Comparison of ENCODE assay signal across 7 cellular contexts in the genomic region with DNA sequence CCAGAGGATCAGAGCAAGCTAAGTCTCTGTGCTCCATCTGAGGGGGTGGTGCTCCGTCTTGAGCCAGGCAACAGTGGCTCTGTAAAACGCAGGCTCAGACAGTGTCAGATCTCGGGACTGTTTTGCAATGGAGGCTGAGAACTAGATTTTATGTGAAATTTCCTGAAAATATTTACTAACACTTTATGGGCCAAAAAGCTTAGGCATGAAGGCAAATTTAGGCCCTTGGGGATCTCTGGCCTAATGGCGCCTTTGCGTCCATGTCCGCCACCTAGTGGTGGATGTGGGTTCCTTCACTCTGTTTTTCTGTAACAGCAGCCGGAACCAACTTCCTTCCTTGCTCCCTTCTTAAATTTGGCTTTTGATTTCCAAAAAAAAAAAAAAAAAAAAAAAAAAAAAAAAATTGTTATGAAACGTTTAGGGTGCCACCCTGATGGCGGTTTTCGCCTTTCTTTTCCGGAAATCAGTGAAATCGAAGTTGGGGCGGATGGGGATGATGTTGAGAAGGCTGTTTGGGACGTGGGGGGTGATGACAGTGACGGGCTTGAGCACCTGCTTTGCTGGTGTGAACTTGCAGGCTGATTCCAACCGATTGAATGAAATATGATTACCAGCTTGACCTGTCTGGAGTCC. TPM values are rescaled to one million over a fixed set of nuclear protein-coding genes. Genes with fewer than 3 reads are reported as not detected.
DNase-seq lines count a peak whose midpoint lies in the region; ATAC-seq and TF ChIP-seq lines count a peak whose summit lies in the region.

No MANE protein-coding gene starts in this region.

- H3K4me1 ChIP-seq in upper lobe of left lung: peaks cover 0 to 7% (median 0%) of the 10 kb centered on the region in 4 donors

- no peak overlapping the region for H3K27ac Mint-ChIP-seq in activated CD4-positive, alpha-beta T cell treated with anti-CD3 and anti-CD28 coated beads, Interleukin-2, amount 10 ng/mL, durations not matched to agents 24 days and 14 days
- peak overlapping the region in 8 of 10 donors; percentile 40 to 82 (median 60) for H3K27ac Mint-ChIP-seq in naive thymus-derived CD8-positive, alpha-beta T cell

- TF ChIP-seq EP300 in upper lobe of left lung (IDR thresholded peaks at IDR 0.05): no peak

- H3K27me3 Mint-ChIP-seq in activated CD4-positive, alpha-beta T cell treated with anti-CD3 and anti-CD28 coated beads, Interleukin-2, amount 10 ng/mL, durations not matched to agents 24 days and 14 days: peaks cover 4% of the 10 kb centered on the region
- H3K27me3 Mint-ChIP-seq in naive thymus-derived CD8-positive, alpha-beta T cell: peaks cover 2 to 11% (median 5%) of the 10 kb centered on the region in 5 donors

- H3K36me3 Mint-ChIP-seq in activated CD4-positive, alpha-beta T cell treated with anti-CD3 and anti-CD28 coated beads, Interleukin-2, amount 10 ng/mL, durations not matched to agents 24 days and 14 days (ENCODE audit: low read depth): no peaks in the 10 kb centered on the region
- peaks cover 0 to 25% (median 4%) of the 10 kb centered on the region in 3 donors for H3K36me3 Mint-ChIP-seq in naive thymus-derived CD8-positive, alpha-beta T cell

- WGBS in upper lobe of left lung, 2 donors: 42 to 45% methylated on average over 16 of the region's 16 CpGs

- H3K27me3 ChIP-seq in upper lobe of left lung: no peaks in the 10 kb centered on the region

- no peak for TF ChIP-seq POLR2A in upper lobe of left lung (IDR thresholded peaks at IDR 0.05)

- POLR2A ChIA-PET in naive thymus-derived CD8-positive, alpha-beta T cell (lab: Charles Lee): interaction anchor here (0.7 kb wide), 1 partner anchor 17 kb away, joined by 4 read pairs; no protein-coding TSS in a partner anchor

- peaks cover 4% of the 10 kb centered on the region for H3K9me3 Mint-ChIP-seq in activated CD4-positive, alpha-beta T cell treated with anti-CD3 and anti-CD28 coated beads, Interleukin-2, amount 10 ng/mL, durations not matched to agents 24 days and 14 days
- H3K9me3 Mint-ChIP-seq in naive thymus-derived CD8-positive, alpha-beta T cell: peaks cover 0 to 24% (median 11%) of the 10 kb centered on the region in 9 donors

- peaks cover 0 to 3% (median 1%) of the 10 kb centered on the region in 4 donors for H3K9me3 ChIP-seq in upper lobe of left lung

- TF ChIP-seq CTCF in GM12801 (IDR thresholded peaks at IDR 0.05; ENCODE audit: extremely low read depth, insufficient read length) (peak; percentile 52), upper lobe of left lung (IDR thresholded peaks at IDR 0.05) (peak; percentile 47 to 80 (median 55))

- intact Hi-C loops in activated CD4-positive, alpha-beta T cell treated with anti-CD3 and anti-CD28 coated beads, Interleukin-2, amount 10 ng/mL, durations not matched to agents 24 days and 14 days (cut with micrococcal nuclease): no loop called here

- DNase-seq in M059J (ENCODE audit: low read depth) (peak; percentile 45), epidermal melanocyte (ENCODE audit: insufficient read length, low spot score) (peak; percentile 31), upper lobe of left lung (peak in 1 of 2 donors; percentile 40)
- peak; percentile 85 for DNase-seq in activated CD4-positive, alpha-beta T cell treated with anti-CD3 and anti-CD28 coated beads, Interleukin-2, amount 10 ng/mL, durations not matched to agents 24 days and 14 days
- peak; percentile 4 to 71 (median 34) for DNase-seq in naive thymus-derived CD8-positive, alpha-beta T cell

- no peaks in the 10 kb centered on the region for H3K36me3 ChIP-seq in upper lobe of left lung

- peaks cover 4% of the 10 kb centered on the region for H3K4me1 Mint-ChIP-seq in activated CD4-positive, alpha-beta T cell treated with anti-CD3 and anti-CD28 coated beads, Interleukin-2, amount 10 ng/mL, durations not matched to agents 24 days and 14 days
- H3K4me1 Mint-ChIP-seq in naive thymus-derived CD8-positive, alpha-beta T cell: peaks cover 0 to 16% (median 8%) of the 10 kb centered on the region in 4 donors

- no peak overlapping the region for H3K4me3 Mint-ChIP-seq in activated CD4-positive, alpha-beta T cell treated with anti-CD3 and anti-CD28 coated beads, Interleukin-2, amount 10 ng/mL, durations not matched to agents 24 days and 14 days
- peak overlapping the region in 7 of 10 donors; percentile 19 to 71 (median 35) for H3K4me3 Mint-ChIP-seq in naive thymus-derived CD8-positive, alpha-beta T cell

- peak; percentile 73 for ATAC-seq in GM21717 (IDR thresholded peaks at IDR 0.05; ENCODE audit: unreplicated experiment)
- ATAC-seq in naive thymus-derived CD8-positive, alpha-beta T cell: peak; percentile 70 to 74
- peak; percentile 64 to 79 for ATAC-seq in upper lobe of left lung (ENCODE audit: low FRiP score in 2 of 2)

- no peak overlapping the region for H3K4me3 ChIP-seq in upper lobe of left lung

- no peak overlapping the region for H3K27ac ChIP-seq in upper lobe of left lung

RNA-seq across cellular contexts. Expression of a gene that starts 14.0 kb away (rescaled TPM):
- 74.9 and 104 TPM in 2 replicates for total RNA-seq in M059J (2014; rRNA removed; shearing (Covaris generic))
- 97.5 and 102 TPM in 2 replicates for total RNA-seq in activated CD4-positive, alpha-beta T cell treated with anti-CD3 and anti-CD28 coated beads, Interleukin-2, amount 10 ng/mL, durations not matched to agents 24 days and 14 days
- 10 to 100 TPM; 68.8 to 77.1 TPM for total RNA-seq in naive thymus-derived CD8-positive, alpha-beta T cell
- polyA plus RNA-seq in naive thymus-derived CD8-positive, alpha-beta T cell: 10 to 100 TPM; 37.8 to 60.3 (median 46.1) TPM
- total RNA-seq in upper lobe of left lung: 10 to 100 TPM; 40.5 to 67.1 (median 46.4) TPM
